ENCODE assay signal across 9 cellular contexts in the genomic region with DNA sequence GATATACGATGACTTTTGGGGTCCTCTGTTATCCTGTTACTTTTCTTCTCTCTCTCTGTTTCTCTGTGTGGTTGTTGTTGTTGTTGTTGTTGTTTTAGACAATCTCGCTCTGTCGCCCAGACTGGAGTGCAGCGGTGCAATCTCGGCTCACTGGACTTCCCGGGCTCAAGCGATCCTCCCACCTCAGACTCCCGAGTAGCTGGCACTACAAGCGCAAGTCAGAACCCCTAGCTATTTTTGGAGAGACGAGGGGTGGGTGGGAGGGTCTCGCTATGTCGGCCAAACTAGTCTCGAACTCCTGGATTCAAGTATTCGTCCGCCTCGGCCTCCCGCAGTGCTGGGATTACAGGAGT. TPM values are rescaled to one million over a fixed set of nuclear protein-coding genes. Genes with fewer than 3 reads are reported as not detected.
DNase-seq lines count a peak whose midpoint lies in the region; ATAC-seq, FAIRE-seq and TF ChIP-seq lines count a peak whose summit lies in the region.
"Had no signal": no experiment of that assay in that cellular context is flagged by ENCODE, and none has a peak within 500 bp of the region (broad histone marks: within the 10 kb centered on the region; RNA-seq: fewer than 3 reads in every experiment).

No MANE protein-coding gene starts in this region.

- H3K27ac ChIP-seq in heart right ventricle = no peak overlapping the region
- no peak overlapping the region for H3K27ac ChIP-seq in keratinocyte (ENCODE audit: control insufficient read depth, insufficient read depth, low read length)
- H3K27ac ChIP-seq in thoracic aorta = no peak overlapping the region

- ATAC-seq in heart right ventricle = no peak
- no peak for ATAC-seq in thoracic aorta (ENCODE audit: insufficient number of reproducible peaks, low FRiP score, low read depth)
- no peak for ATAC-seq in GM21367 (IDR thresholded peaks at IDR 0.05; ENCODE audit: unreplicated experiment)

- 11 to 16% methylated on average over 16 to 17 of the region's 17 CpGs for WGBS in heart right ventricle, 2 donors

- DNase-seq in heart right ventricle (no peak), cardiac septum (ENCODE audit: low spot score) (no peak), adipocyte (ENCODE audit: low read depth) (no peak), keratinocyte (ENCODE audit: low read depth, low spot score) (no peak), thoracic aorta (ENCODE audit: low spot score) (no peak)
- no peak for DNase-seq in stimulated activated CD4-positive, alpha-beta T cell treated with anti-CD3 and anti-CD28 coated beads, Interleukin-4, amount 100 ng/mL, for 1 hour
- no peak for DNase-seq in effector CD4-positive, alpha-beta T cell
- DNase-seq: Right ventricle myocardium superior had no signal

- peak overlapping the region; percentile 91 for H2AFZ ChIP-seq in keratinocyte (ENCODE audit: control insufficient read depth, low read length)

- peak overlapping the region; percentile 47 for H3K9ac ChIP-seq in adipocyte (ENCODE audit: low read length)
- H3K9ac ChIP-seq in keratinocyte (ENCODE audit: control insufficient read depth, extremely low read depth, insufficient read depth, low read length) = no peak overlapping the region

- TF ChIP-seq CTCF in heart right ventricle (IDR thresholded peaks at IDR 0.05) = no peak
- no peak for TF ChIP-seq CTCF in keratinocyte (optimal IDR thresholded peaks at IDR 0.05 in 1 of 3, IDR thresholded peaks at IDR 0.05 in 1 of 3, conservative IDR thresholded peaks at IDR 0.05 in 1 of 3; ENCODE audit: extremely low read depth in 1 of 3, insufficient read depth in 2 of 3, low read length in 3 of 3)
- TF ChIP-seq CTCF in thoracic aorta (IDR thresholded peaks at IDR 0.05) = no peak

- dilution Hi-C loops in keratinocyte (cut with MboI; ENCODE audit: extremely low pct_ligation_motif_present, low sequenced_read_pairs) = no loop called here

- H4K20me1 ChIP-seq in keratinocyte (ENCODE audit: control insufficient read depth, extremely low read depth, insufficient read depth, low read length) = no peaks in the 10 kb centered on the region

- no peaks in the 10 kb centered on the region for H3K36me3 ChIP-seq in heart right ventricle
- no peaks in the 10 kb centered on the region for H3K36me3 ChIP-seq in adipocyte (ENCODE audit: control insufficient read depth, insufficient read depth, low read length, severe bottlenecking)
- H3K36me3 ChIP-seq in keratinocyte (ENCODE audit: control insufficient read depth in 2 of 2, extremely low read depth in 1 of 2, insufficient read depth in 2 of 2, low read length in 2 of 2) = no peaks in the 10 kb centered on the region
- no peaks in the 10 kb centered on the region for H3K36me3 ChIP-seq in thoracic aorta

- FAIRE-seq in keratinocyte (lab: Jason Lieb, UNC) = no peak

- intact Hi-C loops in heart right ventricle (cut with DNase I) (loop anchor here in 2 of 10 donors (5.0 to 10.0 kb wide), 2 partner anchors 235 to 263 kb away; no protein-coding TSS in a partner anchor), cardiac septum (cut with DNase I) (no loop called here)

- peak overlapping the region in 6 of 10 donors; percentile 4 to 48 (median 28) for H3K4me3 ChIP-seq in heart right ventricle
- H3K4me3 ChIP-seq in adipocyte (ENCODE audit: low read length) = peak overlapping the region; percentile 82
- peak overlapping the region; percentile 29 to 75 (median 72) for H3K4me3 ChIP-seq in keratinocyte (ENCODE audit: control insufficient read depth in 2 of 3, extremely low read depth in 1 of 3, insufficient read depth in 2 of 3, low read depth in 1 of 3, low read length in 3 of 3)
- H3K4me3 ChIP-seq in thoracic aorta = peak overlapping the region; percentile 60

- H3K27me3 ChIP-seq in heart right ventricle (peaks cover 0 to 74% (median 26%) of the 10 kb centered on the region in 7 donors), adipocyte (replicated peaks; ENCODE audit: control insufficient read depth, insufficient read depth, low read length) (peaks cover 8% of the 10 kb centered on the region), keratinocyte (ENCODE audit: control insufficient read depth, extremely low read depth, insufficient read depth, low read length) (no peaks in the 10 kb centered on the region), thoracic aorta (replicated peaks; ENCODE audit: insufficient read depth) (no peaks in the 10 kb centered on the region)

- no peaks in the 10 kb centered on the region for H3K9me1 ChIP-seq in keratinocyte (ENCODE audit: control insufficient read depth, extremely low read depth, insufficient read depth, low read length)

- H3K9me3 ChIP-seq in heart right ventricle (peaks cover 0 to 23% (median 5%) of the 10 kb centered on the region in 11 donors), adipocyte (ENCODE audit: control insufficient read depth, low read length) (peaks cover 11% of the 10 kb centered on the region), keratinocyte (ENCODE audit: control insufficient read depth, low read depth, low read length) (no peaks in the 10 kb centered on the region), thoracic aorta (no peaks in the 10 kb centered on the region)

- H3K4me1 ChIP-seq in heart right ventricle (peaks cover 0 to 17% (median 6%) of the 10 kb centered on the region in 9 donors), adipocyte (ENCODE audit: control insufficient read depth, insufficient read depth, low read length) (no peaks in the 10 kb centered on the region), keratinocyte (ENCODE audit: control insufficient read depth, extremely low read depth, insufficient read depth, low read length) (peaks cover 12% of the 10 kb centered on the region), thoracic aorta (ENCODE audit: control insufficient read depth in 1 of 2, low read depth in 2 of 2) (peaks cover 0 to 7% of the 10 kb centered on the region in 2 donors)

- no peaks in the 10 kb centered on the region for H3K79me2 ChIP-seq in keratinocyte (ENCODE audit: control insufficient read depth, insufficient read depth, low read length)

- peak overlapping the region; percentile 88 for H3K4me2 ChIP-seq in keratinocyte (ENCODE audit: control insufficient read depth, extremely low read depth, insufficient read depth, low read depth, low read length)

RNA-seq across cellular contexts. Expression of a gene that starts 19.1 kb away (rescaled TPM):
- total RNA-seq in heart right ventricle = 10 to 100 TPM in 1 of 10 donors, 1 to 10 TPM in 9; 5.8 to 10.2 (median 7.4) TPM
- 10 to 100 TPM in 1 of 2 donors, 1 to 10 TPM in 1; 6.6 to 11.7 TPM for polyA plus RNA-seq in heart right ventricle
- 7.4 TPM for total RNA-seq in cardiac septum
- polyA plus RNA-seq in keratinocyte = 16.0 to 21.4 TPM (median 16.8 TPM) in 3 replicates
- polyA plus RNA-seq in keratinocyte (2011; ENCODE audit: low read depth) = 6.1 TPM
- polyA plus RNA-seq in keratinocyte (2011; cell fraction: cytosol; rRNA removed) = 14.3 and 14.6 TPM in 2 replicates
- polyA plus RNA-seq in keratinocyte (2011; cell fraction: nucleus; rRNA removed) = 11.0 and 13.1 TPM in 2 replicates
- polyA plus RNA-seq in keratinocyte (2012; ENCODE audit: low replicate concordance) = 12.8 and 15.0 TPM in 2 replicates
- 8.2 to 16.3 TPM (median 10.7 TPM) in 3 replicates for polyA minus RNA-seq in keratinocyte
- polyA minus RNA-seq in keratinocyte (2011; cell fraction: cytosol; rRNA and poly(A)+ RNA removed) = 17.6 TPM
- polyA minus RNA-seq in keratinocyte (2011; cell fraction: nucleus; rRNA and poly(A)+ RNA removed) = 6.4 and 7.4 TPM in 2 replicates
- 10 to 100 TPM; 11.8 to 17.1 TPM for total RNA-seq in thoracic aorta

RNA-seq across cellular contexts. Expression of a gene that starts 39.5 kb away (rescaled TPM):
- 10 to 100 TPM; 22.8 to 35.0 (median 29.8) TPM for total RNA-seq in heart right ventricle
- polyA plus RNA-seq in heart right ventricle = 10 to 100 TPM in 1 of 2 donors, 1 to 10 TPM in 1; 8.2 to 31.4 TPM
- total RNA-seq in cardiac septum = 34.7 TPM
- 46.4 to 62.6 TPM (median 54.0 TPM) in 3 replicates for polyA plus RNA-seq in keratinocyte
- 8.6 TPM for polyA plus RNA-seq in keratinocyte (2011; ENCODE audit: low read depth)
- polyA plus RNA-seq in keratinocyte (2011; cell fraction: cytosol; rRNA removed) = 52.5 and 77.7 TPM in 2 replicates
- polyA plus RNA-seq in keratinocyte (2011; cell fraction: nucleus; rRNA removed) = 49.5 and 51.9 TPM in 2 replicates
- 41.1 and 52.6 TPM in 2 replicates for polyA plus RNA-seq in keratinocyte (2012; ENCODE audit: low replicate concordance)
- polyA minus RNA-seq in keratinocyte = 9.9 to 26.7 TPM (median 24.5 TPM) in 3 replicates
- polyA minus RNA-seq in keratinocyte (2011; cell fraction: cytosol; rRNA and poly(A)+ RNA removed) = 45.5 TPM
- polyA minus RNA-seq in keratinocyte (2011; cell fraction: nucleus; rRNA and poly(A)+ RNA removed) = 11.4 and 17.5 TPM in 2 replicates
- 10 to 100 TPM; 41.3 to 45.9 TPM for total RNA-seq in thoracic aorta

Comparison
In these comparisons a context has a peak if more than half of its experiments do, and no peak if none do; other contexts are left out.
1. H3K4me3 ChIP-seq: peak in every context shown above with its lines; median percentile 82 in adipocyte; 72 in keratinocyte; 60 in thoracic aorta; 28 in heart right ventricle.